8 cellular contexts compared by ENCODE assay signal in the genomic region with DNA sequence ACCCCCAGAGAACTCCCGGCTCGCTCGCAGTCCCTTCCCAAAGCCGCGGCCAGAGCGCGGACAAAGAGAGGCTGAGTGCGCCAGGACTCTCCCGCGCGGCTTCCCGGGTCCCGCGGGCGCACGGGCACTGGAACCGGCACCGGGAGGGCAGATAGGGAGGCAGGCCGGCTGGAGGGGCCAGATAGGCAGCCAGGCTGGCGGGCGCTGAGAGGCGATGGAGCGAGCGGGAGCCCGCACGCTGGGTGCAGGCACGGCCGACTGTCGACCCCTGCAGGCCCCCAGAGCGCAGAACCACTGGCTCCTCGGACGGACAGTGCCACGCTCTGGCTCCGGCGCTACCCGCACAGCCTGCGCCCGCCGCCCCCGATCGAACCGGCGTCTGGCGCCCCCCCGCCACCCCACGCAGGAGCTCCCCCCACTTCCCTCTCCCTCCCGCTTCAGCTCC. TPM values are rescaled to one million over a fixed set of nuclear protein-coding genes. Genes with fewer than 3 reads are reported as not detected.
DNase-seq lines count a peak whose midpoint lies in the region; ATAC-seq lines count a peak whose summit lies in the region.

No MANE protein-coding gene starts in this region.

- peaks cover 30% of the 10 kb centered on the region for H3K4me1 Mint-ChIP-seq in T-helper 1 cell treated with Interleukin-12 subunit alpha and Interleukin-12 subunit beta and Interleukin-4 antibody, amounts not matched to agents 30 μg/mL and 1 μg/mL, for 36 hours (ENCODE audit: low read depth)
- H3K4me1 Mint-ChIP-seq in effector memory CD8-positive, alpha-beta T cell (ENCODE audit: low read depth in 2 of 2): peaks cover 14 to 16% of the 10 kb centered on the region in 2 donors
- H3K4me1 Mint-ChIP-seq in stimulated activated naive CD8-positive, alpha-beta T cell treated with anti-CD3 and anti-CD28 coated beads, Interleukin-15, amount 100 ng/mL, for 72 hours: peaks cover 49% of the 10 kb centered on the region

- peaks cover 5% of the 10 kb centered on the region for H3K79me2 ChIP-seq in mesendoderm (ENCODE audit: control insufficient read depth, insufficient read depth, low read length)

- peak overlapping the region; percentile 78 for H3K18ac ChIP-seq in mesendoderm (ENCODE audit: low read length)

- peak overlapping the region; percentile 67 for H2BK5ac ChIP-seq in mesendoderm (ENCODE audit: low read length)

- H3K4ac ChIP-seq in mesendoderm (ENCODE audit: low read depth, low read length): peak overlapping the region; percentile 93

- H3K23ac ChIP-seq in mesendoderm (ENCODE audit: low read length): peak overlapping the region; percentile 94

- peaks cover 9% of the 10 kb centered on the region for H3K4me1 ChIP-seq in mesendoderm (ENCODE audit: control insufficient read depth, low read depth, low read length)

- peak overlapping the region; percentile 88 for H3K4me3 ChIP-seq in mesendoderm (ENCODE audit: low read length)

- H3K36me3 ChIP-seq in mesendoderm (ENCODE audit: control insufficient read depth, insufficient read depth, low read length): no peaks in the 10 kb centered on the region

- H4K8ac ChIP-seq in mesendoderm (ENCODE audit: low read depth, low read length): no peak overlapping the region

- H3K27me3 Mint-ChIP-seq in T-helper 1 cell treated with Interleukin-12 subunit alpha and Interleukin-12 subunit beta and Interleukin-4 antibody, amounts not matched to agents 30 μg/mL and 1 μg/mL, for 36 hours (ENCODE audit: low read depth): no peaks in the 10 kb centered on the region
- no peaks in the 10 kb centered on the region for H3K27me3 Mint-ChIP-seq in effector memory CD8-positive, alpha-beta T cell
- no peaks in the 10 kb centered on the region for H3K27me3 Mint-ChIP-seq in stimulated activated naive CD8-positive, alpha-beta T cell treated with anti-CD3 and anti-CD28 coated beads, Interleukin-15, amount 100 ng/mL, for 72 hours

- peak; percentile 35 for ATAC-seq in GM19351 (IDR thresholded peaks at IDR 0.05; ENCODE audit: unreplicated experiment)
- ATAC-seq in HG03521 (IDR thresholded peaks at IDR 0.05; ENCODE audit: unreplicated experiment): peak; percentile 19
- no peak for ATAC-seq in effector memory CD8-positive, alpha-beta T cell (replicated peaks)
- peak; percentile 65 for ATAC-seq in stimulated activated naive CD8-positive, alpha-beta T cell treated with anti-CD3 and anti-CD28 coated beads, Interleukin-15, amount 100 ng/mL, for 72 hours

- peaks cover 14% of the 10 kb centered on the region for H3K79me1 ChIP-seq in mesendoderm (ENCODE audit: low read length)

- no peak overlapping the region for H2BK15ac ChIP-seq in mesendoderm (replicated peaks; ENCODE audit: low read depth)

- peak overlapping the region; percentile 99 for H3K56ac ChIP-seq in mesendoderm (ENCODE audit: low read length)

- peak overlapping the region; percentile 33 for H2BK120ac ChIP-seq in mesendoderm (ENCODE audit: low read depth, low read length)

- H3K27me3 ChIP-seq in mesendoderm (ENCODE audit: insufficient read depth, low read length, poor library complexity): no peaks in the 10 kb centered on the region

- H3K4me3 Mint-ChIP-seq in T-helper 1 cell treated with Interleukin-12 subunit alpha and Interleukin-12 subunit beta and Interleukin-4 antibody, amounts not matched to agents 30 μg/mL and 1 μg/mL, for 36 hours: peak overlapping the region; percentile 88
- peak overlapping the region; percentile 82 for H3K4me3 Mint-ChIP-seq in effector memory CD8-positive, alpha-beta T cell
- peak overlapping the region; percentile 89 to 92 for H3K4me3 Mint-ChIP-seq in stimulated activated naive CD8-positive, alpha-beta T cell treated with anti-CD3 and anti-CD28 coated beads, Interleukin-15, amount 100 ng/mL, for 72 hours

- WGBS in mesendoderm (ENCODE audit: extremely low coverage, insufficient coverage, low lambda C conversion rate): no CpG with 5 or more reads among the region's 47 CpGs

- no peak overlapping the region for H2AK5ac ChIP-seq in mesendoderm (ENCODE audit: low read length)

- no peaks in the 10 kb centered on the region for H3K9me3 Mint-ChIP-seq in T-helper 1 cell treated with Interleukin-12 subunit alpha and Interleukin-12 subunit beta and Interleukin-4 antibody, amounts not matched to agents 30 μg/mL and 1 μg/mL, for 36 hours
- no peaks in the 10 kb centered on the region for H3K9me3 Mint-ChIP-seq in effector memory CD8-positive, alpha-beta T cell
- no peaks in the 10 kb centered on the region for H3K9me3 Mint-ChIP-seq in stimulated activated naive CD8-positive, alpha-beta T cell treated with anti-CD3 and anti-CD28 coated beads, Interleukin-15, amount 100 ng/mL, for 72 hours

- DNase-seq in D341Med (ENCODE audit: low spot score) (peak; percentile 77), mesendoderm (peak; percentile 83), NCI-H2107 treated with DMSO at 0.1 percent for 48 hours (lab: John Stamatoyannopoulos, UW; ENCODE audit: unreplicated experiment) (no peak)
- DNase-seq in effector memory CD8-positive, alpha-beta T cell: peak in 2 of 3 experiments; percentile 11 to 43
- peak; percentile 72 to 73 for DNase-seq in stimulated activated naive CD8-positive, alpha-beta T cell treated with anti-CD3 and anti-CD28 coated beads, Interleukin-15, amount 100 ng/mL, for 72 hours

- peak overlapping the region; percentile 36 for H3K4me2 ChIP-seq in mesendoderm (ENCODE audit: low read length)

- H3K27ac Mint-ChIP-seq in T-helper 1 cell treated with Interleukin-12 subunit alpha and Interleukin-12 subunit beta and Interleukin-4 antibody, amounts not matched to agents 30 μg/mL and 1 μg/mL, for 36 hours: peak overlapping the region; percentile 70
- peak overlapping the region; percentile 76 to 80 for H3K27ac Mint-ChIP-seq in effector memory CD8-positive, alpha-beta T cell
- H3K27ac Mint-ChIP-seq in stimulated activated naive CD8-positive, alpha-beta T cell treated with anti-CD3 and anti-CD28 coated beads, Interleukin-15, amount 100 ng/mL, for 72 hours: peak overlapping the region; percentile 97 to 99

- H3K9ac ChIP-seq in mesendoderm (ENCODE audit: low read length): peak overlapping the region; percentile 97

- H3K36me3 Mint-ChIP-seq in T-helper 1 cell treated with Interleukin-12 subunit alpha and Interleukin-12 subunit beta and Interleukin-4 antibody, amounts not matched to agents 30 μg/mL and 1 μg/mL, for 36 hours (ENCODE audit: low read depth): no peaks in the 10 kb centered on the region
- peaks cover 25% of the 10 kb centered on the region for H3K36me3 Mint-ChIP-seq in effector memory CD8-positive, alpha-beta T cell (ENCODE audit: insufficient read depth)

- peak overlapping the region; percentile 95 for H3K27ac ChIP-seq in mesendoderm (ENCODE audit: low read depth, low read length)

- H4K5ac ChIP-seq in mesendoderm (ENCODE audit: low read length): no peak overlapping the region

RNA-seq across cellular contexts. Expression of a gene that starts 0.6 kb away (rescaled TPM):
- polyA plus RNA-seq in mesendoderm (2013, experiment 1 of 2): 16.1 TPM
- 15.8 TPM for polyA plus RNA-seq in mesendoderm (2013, experiment 2 of 2)

RNA-seq across cellular contexts. Expression of a gene that starts 39.2 kb away (rescaled TPM):
- polyA plus RNA-seq in mesendoderm (2013, experiment 1 of 2): 4.0 TPM
- polyA plus RNA-seq in mesendoderm (2013, experiment 2 of 2): 5.2 TPM

RNA-seq across cellular contexts. Expression of a gene that starts 51.6 kb away (rescaled TPM):
- polyA plus RNA-seq in mesendoderm (2013, experiment 1 of 2): 50.4 TPM
- 49.5 TPM for polyA plus RNA-seq in mesendoderm (2013, experiment 2 of 2)

RNA-seq across cellular contexts. Expression of a gene that starts 55.9 kb away (rescaled TPM):
- 56.2 TPM for polyA plus RNA-seq in mesendoderm (2013, experiment 1 of 2)
- 55.4 TPM for polyA plus RNA-seq in mesendoderm (2013, experiment 2 of 2)
